34 cellular contexts compared by ENCODE assay signal in genomic region chr20:52805128-52805527, GRCh38.
"Had no signal": no experiment of that assay in that cellular context is flagged by ENCODE, and none has a peak within 500 bp of the region (broad histone marks: within the 10 kb centered on the region; RNA-seq: fewer than 3 reads in every experiment).

No MANE protein-coding gene starts in this region.

- ATAC-seq: activated CD4-positive, CD25-positive, alpha-beta regulatory T cell treated with anti-CD3 and anti-CD28 coated beads, Interleukin-2, amount 50 U/mL, for 24 hours; activated naive CD4-positive, alpha-beta T cell treated with anti-CD3 and anti-CD28 coated beads, Interleukin-2, amount 50 U/mL, for 72 hours; activated T-cell treated with anti-CD3 and anti-CD28 coated beads, Interleukin-2, amount 50 U/mL, for 4 hours; WTC11 had no signal

- H3K9me3 Mint-ChIP-seq: activated CD4-positive, alpha-beta memory T cell treated with anti-CD3 and anti-CD28 coated beads for 36 hours; activated naive CD4-positive, alpha-beta T cell treated with anti-CD3 and anti-CD28 coated beads for 36 hours; activated T-cell treated with anti-CD3 and anti-CD28 coated beads, Interleukin-2, amount 50 U/mL, for 4 hours; activated T-helper 1 cell treated with anti-CD3 and anti-CD28 coated beads, Interleukin-12 subunit alpha, Interleukin-12 subunit beta, Interleukin-2, Interleukin-4 antibody, amounts not matched to agents 30 ng/mL and 10 ng/mL and 1 ng/mL, durations not matched to agents 14 hours and 24 hours and 36 hours; brain; WTC11 had no signal

- H3K4me3 ChIP-seq: PC-9 had no signal

- H3K4me3 Mint-ChIP-seq: activated CD4-positive, alpha-beta memory T cell treated with anti-CD3 and anti-CD28 coated beads for 36 hours; activated naive CD4-positive, alpha-beta T cell treated with anti-CD3 and anti-CD28 coated beads for 36 hours; activated T-cell treated with anti-CD3 and anti-CD28 coated beads, Interleukin-2, amount 50 U/mL, for 4 hours; activated T-helper 1 cell treated with anti-CD3 and anti-CD28 coated beads, Interleukin-12 subunit alpha, Interleukin-12 subunit beta, Interleukin-2, Interleukin-4 antibody, amounts not matched to agents 30 ng/mL and 10 ng/mL and 1 ng/mL, durations not matched to agents 14 hours and 24 hours and 36 hours; brain; WTC11 had no signal

- DNase-seq: activated CD4-positive, alpha-beta memory T cell treated with anti-CD3 and anti-CD28 coated beads for 36 hours; activated CD4-positive, alpha-beta T cell treated with anti-CD3 and anti-CD28 coated beads for 4 hours; activated CD4-positive, alpha-beta T cell treated with anti-CD3 and anti-CD28 coated beads, Interleukin-2, amount 50 U/mL, for 1 hour; activated CD8-positive, alpha-beta memory T cell treated with anti-CD3 and anti-CD28 coated beads, Interleukin-2, amount 50 U/mL, for 4 hours; activated gamma-delta T cell treated with Interleukin-2 at 50 U/mL for 16 hours; activated naive CD4-positive, alpha-beta T cell treated with anti-CD3 and anti-CD28 coated beads for 36 hours; activated T-cell treated with anti-CD3 and anti-CD28 coated beads for 4 hours; activated T-cell treated with anti-CD3 and anti-CD28 coated beads, Interleukin-2, amount 50 U/mL, for 4 hours; anterior cingulate cortex; caudate nucleus; NCI-H1105; NCI-H146; NCI-H187; NCI-H2029 treated with DMSO at 0.1 percent for 48 hours; NCI-H2171 treated with DMSO at 0.1 percent for 48 hours; NCI-H2227 treated with DMSO at 0.1 percent for 48 hours; NCI-H446; NCI-H510A treated with DMSO at 0.1 percent for 48 hours; NCI-H526 treated with DMSO at 0.1 percent for 48 hours; PC-9; SW 1271; T-helper 1 cell; T-helper 2 cell; T1000 had no signal

- H3K36me3 Mint-ChIP-seq: activated CD4-positive, alpha-beta memory T cell treated with anti-CD3 and anti-CD28 coated beads for 36 hours; activated naive CD4-positive, alpha-beta T cell treated with anti-CD3 and anti-CD28 coated beads, Interleukin-2, amount 50 U/mL, for 72 hours; brain; WTC11 had no signal

- H3K4me1 Mint-ChIP-seq: WTC11 had no signal

- H3K27ac ChIP-seq: KMS-11, PC-9, RWPE1 had no signal

- H3K27ac Mint-ChIP-seq: activated CD4-positive, alpha-beta memory T cell treated with anti-CD3 and anti-CD28 coated beads for 36 hours; activated naive CD4-positive, alpha-beta T cell treated with anti-CD3 and anti-CD28 coated beads for 36 hours; activated naive CD4-positive, alpha-beta T cell treated with anti-CD3 and anti-CD28 coated beads, Interleukin-2, amount 50 U/mL, for 72 hours; activated T-helper 1 cell treated with anti-CD3 and anti-CD28 coated beads, Interleukin-12 subunit alpha, Interleukin-12 subunit beta, Interleukin-2, Interleukin-4 antibody, amounts not matched to agents 30 ng/mL and 10 ng/mL and 1 ng/mL, durations not matched to agents 14 hours and 24 hours and 36 hours; WTC11 had no signal

- H2AFZ ChIP-seq: PC-9 had no signal

- FAIRE-seq: bronchial epithelial cell, colon, RCC 7860 had no signal

- H3K9ac ChIP-seq: KMS-11 had no signal

- H3K4me2 ChIP-seq: KMS-11, PC-9 had no signal
